In the genomic region with DNA sequence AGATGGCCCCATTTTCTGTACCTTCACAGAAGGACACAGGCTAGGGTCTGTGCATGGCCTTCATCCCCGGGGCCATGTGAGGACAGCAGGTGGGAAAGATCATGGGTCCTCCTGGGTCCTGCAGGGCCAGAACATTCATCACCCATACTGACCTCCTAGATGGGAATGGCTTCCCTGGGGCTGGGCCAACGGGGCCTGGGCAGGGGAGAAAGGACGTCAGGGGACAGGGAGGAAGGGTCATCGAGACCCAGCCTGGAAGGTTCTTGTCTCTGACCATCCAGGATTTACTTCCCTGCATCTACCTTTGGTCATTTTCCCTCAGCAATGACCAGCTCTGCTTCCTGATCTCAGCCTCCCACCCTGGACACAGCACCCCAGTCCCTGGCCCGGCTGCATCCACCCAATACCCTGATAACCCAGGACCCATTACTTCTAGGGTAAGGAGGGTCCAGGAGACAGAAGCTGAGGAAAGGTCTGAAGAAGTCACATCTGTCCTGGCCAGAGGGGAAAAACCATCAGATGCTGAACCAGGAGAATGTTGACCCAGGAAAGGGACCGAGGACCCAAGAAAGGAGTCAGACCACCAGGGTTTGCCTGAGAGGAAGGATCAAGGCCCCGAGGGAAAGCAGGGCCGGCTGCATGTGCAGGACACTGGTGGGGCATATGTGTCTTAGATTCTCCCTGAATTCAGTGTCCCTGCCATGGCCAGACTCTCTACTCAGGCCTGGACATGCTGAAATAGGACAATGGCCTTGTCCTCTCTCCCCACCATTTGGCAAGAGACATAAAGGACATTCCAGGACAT, we compare ENCODE assay signal across 31 cellular contexts. TPM values are rescaled to one million over a fixed set of nuclear protein-coding genes. Genes with fewer than 3 reads are reported as not detected.
"Had no signal": no experiment of that assay in that cellular context is flagged by ENCODE, and none has a peak within 500 bp of the region (broad histone marks: within the 10 kb centered on the region; RNA-seq: fewer than 3 reads in every experiment).

No MANE protein-coding gene starts in this region.

- ATAC-seq: heart right ventricle, left ventricle myocardium superior, WTC11 had no signal

- H3K27ac ChIP-seq: heart right ventricle, sigmoid colon, testis, upper lobe of left lung had no signal

- H3K27ac Mint-ChIP-seq: activated naive CD8-positive, alpha-beta T cell treated with anti-CD3 and anti-CD28 coated beads for 36 hours; activated T-helper 1 cell treated with anti-CD3 and anti-CD28 coated beads, Interleukin-12 subunit alpha, Interleukin-12 subunit beta, Interleukin-2, Interleukin-4 antibody, amounts not matched to agents 30 ng/mL and 10 ng/mL and 1 ng/mL, durations not matched to agents 14 hours and 24 hours and 36 hours; WTC11 had no signal

- DNase-seq: activated CD4-positive, alpha-beta T cell treated with anti-CD3 and anti-CD28 coated beads for 4 hours; activated CD4-positive, alpha-beta T cell treated with anti-CD3 and anti-CD28 coated beads, Interleukin-2, amount 50 U/mL, for 48 hours; activated naive CD4-positive, alpha-beta T cell treated with Interleukin-2 at 50 U/mL for 16 hours; activated naive CD8-positive, alpha-beta T cell treated with anti-CD3 and anti-CD28 coated beads for 36 hours; amygdala; cerebellar nuclear complex; effector CD4-positive, alpha-beta T cell; erythroblast; foreskin fibroblast; heart right ventricle; left ventricle myocardium superior; mammary epithelial cell; midbrain; occipital lobe; posterior cingulate gyrus; stimulated activated CD4-positive, alpha-beta T cell treated with anti-CD3 and anti-CD28 coated beads, Interleukin-4, amount 100 ng/mL, for 1 hour; stimulated activated naive CD4-positive, alpha-beta T cell; T1000; testis; upper lobe of left lung had no signal

- H3K4me3 ChIP-seq: heart right ventricle, sigmoid colon, smooth muscle cell, testis, upper lobe of left lung had no signal

- H3K4me1 ChIP-seq: heart right ventricle, sigmoid colon, testis had no signal

- H3K27me3 ChIP-seq: testis, upper lobe of left lung had no signal

- H3K4me1 Mint-ChIP-seq: activated naive CD8-positive, alpha-beta T cell treated with anti-CD3 and anti-CD28 coated beads for 36 hours; neural crest cell; WTC11 had no signal

- H3K4me3 Mint-ChIP-seq: activated naive CD8-positive, alpha-beta T cell treated with anti-CD3 and anti-CD28 coated beads for 36 hours; activated T-helper 1 cell treated with anti-CD3 and anti-CD28 coated beads, Interleukin-12 subunit alpha, Interleukin-12 subunit beta, Interleukin-2, Interleukin-4 antibody, amounts not matched to agents 30 ng/mL and 10 ng/mL and 1 ng/mL, durations not matched to agents 14 hours and 24 hours and 36 hours; neural crest cell; WTC11 had no signal

- H3K9me3 Mint-ChIP-seq: activated naive CD8-positive, alpha-beta T cell treated with anti-CD3 and anti-CD28 coated beads for 36 hours; activated T-helper 1 cell treated with anti-CD3 and anti-CD28 coated beads, Interleukin-12 subunit alpha, Interleukin-12 subunit beta, Interleukin-2, Interleukin-4 antibody, amounts not matched to agents 30 ng/mL and 10 ng/mL and 1 ng/mL, durations not matched to agents 14 hours and 24 hours and 36 hours; WTC11 had no signal

- H3K9me3 ChIP-seq: testis, upper lobe of left lung had no signal

- H3K36me3 Mint-ChIP-seq: activated naive CD8-positive, alpha-beta T cell treated with anti-CD3 and anti-CD28 coated beads for 36 hours; WTC11 had no signal

- H3K36me3 ChIP-seq: heart right ventricle, sigmoid colon, upper lobe of left lung had no signal

RNA-seq across cellular contexts. Expression of gene CEACAM7, which starts 7.0 kb away (rescaled TPM):
- total RNA-seq: activated naive CD8-positive, alpha-beta T cell treated with anti-CD3 and anti-CD28 coated beads for 36 hours; activated T-helper 1 cell treated with anti-CD3 and anti-CD28 coated beads, Interleukin-12 subunit alpha, Interleukin-12 subunit beta, Interleukin-2, Interleukin-4 antibody, amounts not matched to agents 30 ng/mL and 10 ng/mL and 1 ng/mL, durations not matched to agents 14 hours and 24 hours and 36 hours; fibroblast of lung; heart right ventricle; kidney epithelial cell; left ventricle myocardium superior; mammary epithelial cell; myocyte; neural crest cell; occipital lobe; renal cortical epithelial cell; SK-MEL-5; smooth muscle cell; T-helper 1 cell treated with Interleukin-12 subunit alpha and Interleukin-12 subunit beta and Interleukin-4 antibody, amounts not matched to agents 30 ng/mL and 1 ng/mL, for 36 hours had no signal
- polyA plus RNA-seq: fibroblast of lung, heart right ventricle, mammary epithelial cell, smooth muscle cell had no signal

RNA-seq across cellular contexts. Expression of gene CEACAM5, which starts 13.4 kb away (rescaled TPM):
- total RNA-seq: activated naive CD8-positive, alpha-beta T cell treated with anti-CD3 and anti-CD28 coated beads for 36 hours; activated T-helper 1 cell treated with anti-CD3 and anti-CD28 coated beads, Interleukin-12 subunit alpha, Interleukin-12 subunit beta, Interleukin-2, Interleukin-4 antibody, amounts not matched to agents 30 ng/mL and 10 ng/mL and 1 ng/mL, durations not matched to agents 14 hours and 24 hours and 36 hours; fibroblast of lung; heart right ventricle; kidney epithelial cell; left ventricle myocardium superior; mammary epithelial cell; myocyte; neural crest cell; occipital lobe; renal cortical epithelial cell; SK-MEL-5; smooth muscle cell; T-helper 1 cell treated with Interleukin-12 subunit alpha and Interleukin-12 subunit beta and Interleukin-4 antibody, amounts not matched to agents 30 ng/mL and 1 ng/mL, for 36 hours had no signal
- polyA plus RNA-seq: fibroblast of lung, mammary epithelial cell, smooth muscle cell had no signal
